8 cellular contexts compared by ENCODE assay signal in genomic region chr10:47165711-47166404, GRCh38.
DNase-seq lines count a peak whose midpoint lies in the region; ATAC-seq and TF ChIP-seq lines count a peak whose summit lies in the region.

No MANE protein-coding gene starts in this region.

- in situ Hi-C loops in ACHN (cut with HindIII; ENCODE audit: low pct_ligation_motif_present, low pct_unique_long_range_greater_than_20kb, low sequenced_read_pairs): no loop called here

- no peaks in the 10 kb centered on the region for H3K9me2 ChIP-seq in Karpas-422 (replicated peaks; ENCODE audit: insufficient read depth, low read length)

- H3K27me3 Mint-ChIP-seq in osteocyte (ENCODE audit: unreplicated experiment): no peaks in the 10 kb centered on the region

- H3K4me3 Mint-ChIP-seq in osteocyte (ENCODE audit: unreplicated experiment): peak overlapping the region; percentile 56

- H3K79me2 ChIP-seq in Karpas-422 (ENCODE audit: low read length): no peaks in the 10 kb centered on the region

- H4K20me1 ChIP-seq in Karpas-422 (ENCODE audit: insufficient read depth, low read depth, low read length): no peaks in the 10 kb centered on the region

- H3K4me3 ChIP-seq in fibroblast of pulmonary artery (replicated peaks; ENCODE audit: low read depth, low read length) (peak overlapping the region; percentile 0), Karpas-422 (ENCODE audit: low read length) (no peak overlapping the region)

- H3K27me3 ChIP-seq in Karpas-422 (ENCODE audit: low read length): no peaks in the 10 kb centered on the region

- H3K9me3 Mint-ChIP-seq in osteocyte (ENCODE audit: unreplicated experiment): no peaks in the 10 kb centered on the region

- H3K36me3 Mint-ChIP-seq in osteocyte (ENCODE audit: unreplicated experiment): no peaks in the 10 kb centered on the region

- H3K4me1 Mint-ChIP-seq in osteocyte (ENCODE audit: unreplicated experiment): peaks cover 31% of the 10 kb centered on the region

- H3K4me1 ChIP-seq in Karpas-422 (ENCODE audit: low read length): no peaks in the 10 kb centered on the region

- no peak overlapping the region for H2AFZ ChIP-seq in Karpas-422 (ENCODE audit: low read length)

- peak overlapping the region; percentile 84 for H3K27ac Mint-ChIP-seq in osteocyte (ENCODE audit: unreplicated experiment)

- no peak overlapping the region for H3K27ac ChIP-seq in Karpas-422 (ENCODE audit: low read length)

- no peak overlapping the region for H3K9ac ChIP-seq in Karpas-422 (ENCODE audit: low read length)

- no peak overlapping the region for H3K4me2 ChIP-seq in Karpas-422 (ENCODE audit: low read depth, low read length, poor library complexity, severe bottlenecking)

- DNase-seq in NOMO-1 (lab: John Stamatoyannopoulos, UW; ENCODE audit: unreplicated experiment in 2 of 2) (peak; percentile 93 to 95), activated T-helper 1 cell treated with Interleukin-2 at 50 U/mL for 16 hours (ENCODE audit: low read depth) (peak; percentile 20), fibroblast of pulmonary artery (ENCODE audit: low read depth) (peak; percentile 92), osteocyte (ENCODE audit: extremely low spot score, unreplicated experiment) (peak; percentile 83), Karpas-422 (no peak), NCI-H1092 treated with DMSO at 0.1 percent for 48 hours (lab: John Stamatoyannopoulos, UW) (no peak), ACHN (no peak)

- TF ChIP-seq CTCF in fibroblast of pulmonary artery (IDR thresholded peaks at IDR 0.05; ENCODE audit: low read length, missing control alignments) (no peak), osteocyte (IDR thresholded peaks at IDR 0.05) (no peak)

- no peaks in the 10 kb centered on the region for H3K36me3 ChIP-seq in Karpas-422 (ENCODE audit: insufficient read depth, low read length)

- no peaks in the 10 kb centered on the region for H3K9me3 ChIP-seq in Karpas-422 (ENCODE audit: low read length)

- no peak for ATAC-seq in GM21360 (IDR thresholded peaks at IDR 0.05; ENCODE audit: unreplicated experiment)

Comparison
In these comparisons a context has a peak if more than half of its experiments do, and no peak if none do; other contexts are left out.
1. DNase-seq: peak in NOMO-1 (2 of 2), activated T-helper 1 cell treated with Interleukin-2 at 50 U/mL for 16 hours (single experiment), fibroblast of pulmonary artery (single experiment) and osteocyte (single experiment); none in Karpas-422 (single experiment), NCI-H1092 treated with DMSO at 0.1 percent for 48 hours (single experiment) and ACHN (single experiment).